In genomic region chr2:228048838-228049490, GRCh38 we compare ENCODE assay signal across 8 cellular contexts.
A peak's percentile ranks its signal among the peaks of the same experiment; 100 is the strongest.
DNase-seq lines count a peak whose midpoint lies in the region; TF ChIP-seq lines count a peak whose summit lies in the region.

No MANE protein-coding gene starts in this region.

- H3K4me1 Mint-ChIP-seq in H9: peaks cover 2 to 4% of the 10 kb centered on the region in 2 experiments; a peak in 3 of 4 replicates

- no peaks in the 10 kb centered on the region for H3K9me3 Mint-ChIP-seq in H9

- no peak overlapping the region for H2BK5ac ChIP-seq in H9 (ENCODE audit: insufficient read length, low read length)

- H3K79me2 ChIP-seq in H9 (ENCODE audit: insufficient read depth, low read length): no peaks in the 10 kb centered on the region

- H3K14ac ChIP-seq in H9 (ENCODE audit: insufficient read depth, low read length): no peak overlapping the region

- H3K4ac ChIP-seq in H9 (ENCODE audit: low read depth, low read length): no peak overlapping the region

- no peaks in the 10 kb centered on the region; the same call in 1 of the 2 replicates for H3K27me3 Mint-ChIP-seq in H9 (ENCODE audit: low read depth)

- no peak overlapping the region for H3K4me2 ChIP-seq in H9 (ENCODE audit: insufficient read depth, insufficient read length, low read length)

- no peaks in the 10 kb centered on the region for H3K23me2 ChIP-seq in H9 (ENCODE audit: insufficient read length, low read depth, low read length, poor library complexity, severe bottlenecking)

- no peak overlapping the region for H2BK20ac ChIP-seq in H9 (ENCODE audit: low read depth, low read length, poor library complexity, severe bottlenecking)

- no peak overlapping the region for H3T11ph ChIP-seq in H9 (ENCODE audit: low read length)

- TF ChIP-seq CTCF in H9 (conservative IDR thresholded peaks at IDR 0.05) (peak; percentile 81), liver (IDR thresholded peaks at IDR 0.05; ENCODE audit: low read depth, low read length, missing input control) (peak; percentile 48)

- WGBS in H9 (ENCODE audit: extremely low coverage, insufficient read length, low lambda C conversion rate): no CpG with 5 or more reads among the region's 5 CpGs
- WGBS in liver: 20% methylated on average over 5 of the region's 5 CpGs

- peak; percentile 40 for DNase-seq in DMS 273 treated with DMSO at 0.1 percent for 48 hours (lab: John Stamatoyannopoulos, UW)
- DNase-seq in H9: peak; percentile 49
- peak; percentile 67 for DNase-seq in NCI-H226
- peak; percentile 20 for DNase-seq in cerebellum (ENCODE audit: low spot score)
- no peak for DNase-seq in T-helper 9 cell
- DNase-seq in activated effector memory CD4-positive, alpha-beta T cell treated with Interleukin-2 at 50 U/mL for 16 hours: no peak
- no peak for DNase-seq in activated CD4-positive, alpha-beta T cell treated with anti-CD3 and anti-CD28 coated beads for 1 hour

- no peak overlapping the region for H3K18ac ChIP-seq in H9 (ENCODE audit: insufficient read length, low read depth, low read length)

- H2BK120ac ChIP-seq in H9 (ENCODE audit: low read depth, low read length, poor library complexity, severe bottlenecking): no peak overlapping the region

- H4K20me1 ChIP-seq in H9 (ENCODE audit: control insufficient read depth, insufficient read depth, insufficient read length): no peaks in the 10 kb centered on the region

- no peak overlapping the region for H3K56ac ChIP-seq in H9 (ENCODE audit: insufficient read length, low read depth, low read length)

- H3K4me3 Mint-ChIP-seq in H9: no peak overlapping the region

- no peak overlapping the region for H2BK12ac ChIP-seq in H9 (ENCODE audit: insufficient read length, low read depth, low read length)

- no peaks in the 10 kb centered on the region for H3K9me3 ChIP-seq in H9 (ENCODE audit: control insufficient read depth, low read depth, low read length)
- no peaks in the 10 kb centered on the region for H3K9me3 ChIP-seq in liver (ENCODE audit: control insufficient read depth in 4 of 4, low read length in 3 of 4)

- no peak overlapping the region for H2AFZ ChIP-seq in H9 (ENCODE audit: low read length)

- peak; percentile 78 to 83 for TF ChIP-seq RAD21 in liver (IDR thresholded peaks at IDR 0.05)

- H3K36me3 Mint-ChIP-seq in H9 (ENCODE audit: insufficient read depth in 1 of 3, low read depth in 3 of 3): no peaks in the 10 kb centered on the region

- no peak overlapping the region for H2BK15ac ChIP-seq in H9 (ENCODE audit: low read depth, low read length)

- no peaks in the 10 kb centered on the region for H3K27me3 ChIP-seq in H9 (ENCODE audit: insufficient read depth, low read length)
- no peaks in the 10 kb centered on the region for H3K27me3 ChIP-seq in liver (ENCODE audit: control insufficient read depth in 4 of 4, insufficient read depth in 4 of 4, low read length in 3 of 4)

- H3K36me3 ChIP-seq in liver (ENCODE audit: control insufficient read depth in 4 of 4, insufficient read depth in 3 of 4, low read depth in 1 of 4, low read length in 3 of 4): no peaks in the 10 kb centered on the region

- no peak overlapping the region for H3K23ac ChIP-seq in H9 (ENCODE audit: insufficient read length, low read depth, low read length)

- H4K8ac ChIP-seq in H9 (replicated peaks; ENCODE audit: insufficient read length, low read depth, low read length): no peak overlapping the region

- no peak overlapping the region for H4K5ac ChIP-seq in H9 (ENCODE audit: insufficient read length, low read depth, low read length)

- H3K4me3 ChIP-seq in liver (ENCODE audit: low read depth in 1 of 3, low read length in 3 of 3): no peak overlapping the region

- H2AK5ac ChIP-seq in H9 (ENCODE audit: insufficient read length, low read length): no peak overlapping the region

- H3K79me1 ChIP-seq in H9 (ENCODE audit: insufficient read depth, low read depth, low read length, poor library complexity, severe bottlenecking): no peaks in the 10 kb centered on the region

- H4K91ac ChIP-seq in H9 (ENCODE audit: insufficient read length, low read depth, low read length): no peak overlapping the region

- no peaks in the 10 kb centered on the region for H3K4me1 ChIP-seq in H9 (ENCODE audit: insufficient read depth, low read length)
- H3K4me1 ChIP-seq in liver (ENCODE audit: control insufficient read depth in 4 of 4, insufficient read depth in 4 of 4, low read length in 3 of 4): no peaks in the 10 kb centered on the region

- H3K9ac ChIP-seq in H9 (ENCODE audit: extremely low read depth, insufficient read length, low read length) (no peak overlapping the region), liver (ENCODE audit: low read depth in 1 of 2, low read length in 2 of 2) (no peak overlapping the region)

- H3K27ac Mint-ChIP-seq in H9: no peak overlapping the region

- H3K27ac ChIP-seq in H9 (ENCODE audit: insufficient read length, low read depth, low read length) (no peak overlapping the region), liver (ENCODE audit: low read depth in 1 of 2, low read length in 2 of 2) (no peak overlapping the region)

TF ChIP-seq in liver, 16 proteins besides CTCF, POLR2A, EP300 and RAD21:
- TF ChIP-seq, protein P1, sequence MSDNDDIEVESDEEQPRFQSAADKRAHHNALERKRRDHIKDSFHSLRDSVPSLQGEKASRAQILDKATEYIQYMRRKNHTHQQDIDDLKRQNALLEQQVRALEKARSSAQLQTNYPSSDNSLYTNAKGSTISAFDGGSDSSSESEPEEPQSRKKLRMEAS (IDR thresholded peaks at IDR 0.05): no peak
- no peak for TF ChIP-seq SP1 (IDR thresholded peaks at IDR 0.05)
- TF ChIP-seq HNF4G (IDR thresholded peaks at IDR 0.05): no peak
- TF ChIP-seq FOXA2 (IDR thresholded peaks at IDR 0.05): no peak
- TF ChIP-seq NR2F2 (IDR thresholded peaks at IDR 0.05): no peak
- TF ChIP-seq GABPA (IDR thresholded peaks at IDR 0.05 in 1 of 2, conservative IDR thresholded peaks at IDR 0.05 in 1 of 2): no peak
- no peak for TF ChIP-seq TAF1 (conservative IDR thresholded peaks at IDR 0.05)
- no peak for TF ChIP-seq EGR1 (IDR thresholded peaks at IDR 0.05; ENCODE audit: low read depth in 2 of 2)
- TF ChIP-seq YY1 (IDR thresholded peaks at IDR 0.05): no peak
- TF ChIP-seq FOXA1 (IDR thresholded peaks at IDR 0.05): no peak
- TF ChIP-seq, protein P2, sequence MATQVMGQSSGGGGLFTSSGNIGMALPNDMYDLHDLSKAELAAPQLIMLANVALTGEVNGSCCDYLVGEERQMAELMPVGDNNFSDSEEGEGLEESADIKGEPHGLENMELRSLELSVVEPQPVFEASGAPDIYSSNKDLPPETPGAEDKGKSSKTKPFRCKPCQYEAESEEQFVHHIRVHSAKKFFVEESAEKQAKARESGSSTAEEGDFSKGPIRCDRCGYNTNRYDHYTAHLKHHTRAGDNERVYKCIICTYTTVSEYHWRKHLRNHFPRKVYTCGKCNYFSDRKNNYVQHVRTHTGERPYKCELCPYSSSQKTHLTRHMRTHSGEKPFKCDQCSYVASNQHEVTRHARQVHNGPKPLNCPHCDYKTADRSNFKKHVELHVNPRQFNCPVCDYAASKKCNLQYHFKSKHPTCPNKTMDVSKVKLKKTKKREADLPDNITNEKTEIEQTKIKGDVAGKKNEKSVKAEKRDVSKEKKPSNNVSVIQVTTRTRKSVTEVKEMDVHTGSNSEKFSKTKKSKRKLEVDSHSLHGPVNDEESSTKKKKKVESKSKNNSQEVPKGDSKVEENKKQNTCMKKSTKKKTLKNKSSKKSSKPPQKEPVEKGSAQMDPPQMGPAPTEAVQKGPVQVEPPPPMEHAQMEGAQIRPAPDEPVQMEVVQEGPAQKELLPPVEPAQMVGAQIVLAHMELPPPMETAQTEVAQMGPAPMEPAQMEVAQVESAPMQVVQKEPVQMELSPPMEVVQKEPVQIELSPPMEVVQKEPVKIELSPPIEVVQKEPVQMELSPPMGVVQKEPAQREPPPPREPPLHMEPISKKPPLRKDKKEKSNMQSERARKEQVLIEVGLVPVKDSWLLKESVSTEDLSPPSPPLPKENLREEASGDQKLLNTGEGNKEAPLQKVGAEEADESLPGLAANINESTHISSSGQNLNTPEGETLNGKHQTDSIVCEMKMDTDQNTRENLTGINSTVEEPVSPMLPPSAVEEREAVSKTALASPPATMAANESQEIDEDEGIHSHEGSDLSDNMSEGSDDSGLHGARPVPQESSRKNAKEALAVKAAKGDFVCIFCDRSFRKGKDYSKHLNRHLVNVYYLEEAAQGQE (IDR thresholded peaks at IDR 0.05): no peak
- TF ChIP-seq ZBTB33 (IDR thresholded peaks at IDR 0.05): no peak

Comparison
In these comparisons a context has a peak if more than half of its experiments do, and no peak if none do; other contexts are left out.
1. DNase-seq: peak in DMS 273 treated with DMSO at 0.1 percent for 48 hours (single experiment), H9 (single experiment), NCI-H226 (single experiment) and cerebellum (single experiment); none in T-helper 9 cell (single experiment), activated effector memory CD4-positive, alpha-beta T cell treated with Interleukin-2 at 50 U/mL for 16 hours (single experiment) and activated CD4-positive, alpha-beta T cell treated with anti-CD3 and anti-CD28 coated beads for 1 hour (single experiment).